In genomic region chr15:34600920-34601319, GRCh38 we compare ENCODE assay signal across 3 cellular contexts.
TF ChIP-seq lines count a peak whose summit lies in the region.

No MANE protein-coding gene starts in this region.

TF ChIP-seq in IMR-90, 13 proteins besides CTCF, POLR2A, EP300 and RAD21 (continued from another document):
- TF ChIP-seq, protein P1, sequence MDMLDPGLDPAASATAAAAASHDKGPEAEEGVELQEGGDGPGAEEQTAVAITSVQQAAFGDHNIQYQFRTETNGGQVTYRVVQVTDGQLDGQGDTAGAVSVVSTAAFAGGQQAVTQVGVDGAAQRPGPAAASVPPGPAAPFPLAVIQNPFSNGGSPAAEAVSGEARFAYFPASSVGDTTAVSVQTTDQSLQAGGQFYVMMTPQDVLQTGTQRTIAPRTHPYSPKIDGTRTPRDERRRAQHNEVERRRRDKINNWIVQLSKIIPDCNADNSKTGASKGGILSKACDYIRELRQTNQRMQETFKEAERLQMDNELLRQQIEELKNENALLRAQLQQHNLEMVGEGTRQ (IDR thresholded peaks at IDR 0.05; ENCODE audit: low read depth, low read length), result no peak

TF ChIP-seq in K562, 482 proteins besides CTCF, POLR2A, EP300 and RAD21 (continued from another document):
- TF ChIP-seq NEUROD1 (IDR thresholded peaks at IDR 0.05; ENCODE audit: borderline replicate concordance, low read depth, low read length, partially characterized antibody) (no peak), ZNF512 (tag; IDR thresholded peaks at IDR 0.05) (no peak), ZNF316 (IDR thresholded peaks at IDR 0.05) (peak; percentile 69), ZNF507 (tag; conservative IDR thresholded peaks at IDR 0.05) (no peak), STAT5B (CRISPR knock-in tag; IDR thresholded peaks at IDR 0.05) (no peak), RUNX1 (IDR thresholded peaks at IDR 0.05; ENCODE audit: low read depth) (no peak), MAFG (tag; conservative IDR thresholded peaks at IDR 0.05) (0 out of 2 replicates have a peak, but pooled peaks have one; percentile 36)
TF ChIP-seq in K562: peak in this region for 5.

TF ChIP-seq in GM12891, 5 proteins besides CTCF, POLR2A, EP300 and RAD21 (continued from another document):
- no peak for TF ChIP-seq POLR2AphosphoS5 (IDR thresholded peaks at IDR 0.05; ENCODE audit: low read depth, low read length)
